In the genomic region with DNA sequence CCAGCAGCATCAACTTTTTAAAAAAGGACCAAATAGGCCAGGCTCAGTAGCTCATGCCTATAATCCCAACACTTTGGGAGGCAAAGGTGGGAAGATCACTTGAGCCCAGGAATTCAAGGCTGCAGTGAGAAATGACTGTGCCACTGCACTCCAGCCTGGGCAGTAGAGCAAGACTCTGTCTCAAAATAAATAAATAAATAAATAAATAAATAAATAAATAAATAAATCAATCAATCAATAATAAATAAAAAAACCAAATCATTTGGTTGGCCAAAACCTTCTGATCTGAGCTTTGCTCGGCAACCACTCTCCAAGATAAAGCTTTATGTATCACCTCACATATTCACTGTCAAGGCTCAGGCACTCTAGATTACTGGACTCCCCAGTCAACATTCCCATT, we compare ENCODE assay signal across 1 cellular context.
TF ChIP-seq lines count a peak whose summit lies in the region.

No MANE protein-coding gene starts in this region.

TF ChIP-seq in HEK293, 187 proteins besides CTCF, POLR2A, EP300 and RAD21 (continued from another document):
- TF ChIP-seq ZBTB8A (tag by site-specific recombination; IDR thresholded peaks at IDR 0.05) = peak; percentile 36; the same call in 1 of the 2 replicates
- peak; percentile 72; the same call in 1 of the 2 replicates for TF ChIP-seq ZNF394 (tag by site-specific recombination; IDR thresholded peaks at IDR 0.05; ENCODE audit: borderline replicate concordance)
- TF ChIP-seq ZNF426 (tag by site-specific recombination; IDR thresholded peaks at IDR 0.05) = peak; percentile 49
- peak; percentile 10; the same call in 1 of the 2 replicates for TF ChIP-seq ZNF654 (tag by site-specific recombination; IDR thresholded peaks at IDR 0.05; ENCODE audit: low read depth)
